16 cellular contexts compared by ENCODE assay signal in the genomic region with DNA sequence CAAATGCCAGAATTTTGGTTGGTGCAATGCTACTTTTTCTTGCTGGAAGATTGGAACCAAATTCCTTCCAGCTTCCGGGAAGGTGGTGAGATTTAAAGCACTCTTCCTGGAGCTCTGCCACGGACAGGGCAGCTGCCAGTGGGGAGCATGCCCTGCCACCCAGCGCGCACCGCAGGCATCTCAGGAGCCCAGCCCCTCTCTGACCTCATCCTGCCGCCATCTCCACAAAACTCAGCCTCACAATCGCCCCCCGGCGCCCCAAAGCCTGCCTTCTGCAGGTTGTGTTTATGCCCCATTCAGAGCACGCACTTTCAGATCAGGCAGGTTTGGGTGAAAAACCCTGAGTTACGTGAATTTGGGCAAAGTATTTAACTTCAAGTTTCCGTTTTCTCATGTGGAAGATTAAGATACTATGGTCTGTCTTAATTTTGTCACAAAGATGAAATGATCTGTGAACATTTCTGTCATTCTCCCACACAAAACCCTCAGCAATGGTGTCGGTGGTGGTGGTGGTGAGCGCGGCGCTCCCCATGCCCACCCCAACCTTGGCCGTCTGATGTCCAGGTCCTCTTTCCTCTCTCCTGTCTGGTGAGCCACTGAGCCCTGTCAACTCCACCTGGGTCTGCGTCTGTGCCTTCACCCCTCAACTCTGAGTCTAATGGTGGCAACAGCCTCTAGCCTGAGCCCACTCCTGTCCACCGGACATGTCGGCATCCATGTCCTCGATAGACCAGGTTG.
DNase-seq lines count a peak whose midpoint lies in the region; ATAC-seq lines count a peak whose summit lies in the region.
"Had no signal": no experiment of that assay in that cellular context is flagged by ENCODE, and none has a peak within 500 bp of the region (broad histone marks: within the 10 kb centered on the region; RNA-seq: fewer than 3 reads in every experiment).

No MANE protein-coding gene starts in this region.

- peaks cover 22% of the 10 kb centered on the region for H3K27me3 Mint-ChIP-seq in central memory CD8-positive, alpha-beta T cell

- no peak for ATAC-seq in central memory CD8-positive, alpha-beta T cell (replicated peaks; ENCODE audit: extremely low read depth, poor library complexity, severe bottlenecking)
- ATAC-seq in HG03196 (IDR thresholded peaks at IDR 0.05; ENCODE audit: unreplicated experiment), result no peak
- ATAC-seq: GM23338, HCT116 had no signal

- H3K27ac Mint-ChIP-seq in central memory CD8-positive, alpha-beta T cell (ENCODE audit: low read depth), result peak overlapping the region; percentile 61
- H3K27ac Mint-ChIP-seq: CD4-positive, alpha-beta memory T cell; GM23338 had no signal

- intact Hi-C loops in posterior vena cava (cut with DNase I), result no loop called here

- no peaks in the 10 kb centered on the region for H3K36me3 Mint-ChIP-seq in central memory CD8-positive, alpha-beta T cell (ENCODE audit: insufficient read depth)
- H3K36me3 Mint-ChIP-seq: CD4-positive, alpha-beta memory T cell had no signal

- H3K4me1 Mint-ChIP-seq in central memory CD8-positive, alpha-beta T cell, result no peaks in the 10 kb centered on the region
- H3K4me1 Mint-ChIP-seq: CD4-positive, alpha-beta memory T cell had no signal

- no peak overlapping the region for H3K4me3 Mint-ChIP-seq in central memory CD8-positive, alpha-beta T cell
- H3K4me3 Mint-ChIP-seq: CD4-positive, alpha-beta memory T cell; GM23338; H9 had no signal

- no peaks in the 10 kb centered on the region for H3K9me3 Mint-ChIP-seq in central memory CD8-positive, alpha-beta T cell
- H3K9me3 Mint-ChIP-seq: H9 had no signal

- no peak for DNase-seq in central memory CD8-positive, alpha-beta T cell (ENCODE audit: low spot score in 2 of 2)
- DNase-seq in mesenteric fat pad (ENCODE audit: low spot score), result peak; percentile 80
- DNase-seq in posterior vena cava (ENCODE audit: low spot score), result peak; percentile 73
- no peak for DNase-seq in NCI-H69 (lab: John Stamatoyannopoulos, UW)
- DNase-seq in NOMO-1 (lab: John Stamatoyannopoulos, UW; ENCODE audit: unreplicated experiment in 2 of 2), result no peak
- DNase-seq: C1 segment of cervical spinal cord; Calu3; CD4-positive, alpha-beta memory T cell; COR-L47; DMS53; DMS79 treated with DMSO at 0.1 percent for 48 hours; GF-D8; H9 had no signal

Comparison
In these comparisons a context has a peak if more than half of its experiments do, and no peak if none do; other contexts are left out.
1. DNase-seq: peak in mesenteric fat pad (single experiment) and posterior vena cava (single experiment); none in central memory CD8-positive, alpha-beta T cell (0 of 2), NCI-H69 (single experiment) and NOMO-1 (0 of 2).